In genomic region chr11:112025682-112026081, GRCh38 we compare ENCODE assay signal across 8 cellular contexts. TPM values are rescaled to one million over a fixed set of nuclear protein-coding genes. Genes with fewer than 3 reads are reported as not detected.
DNase-seq lines count a peak whose midpoint lies in the region; ATAC-seq and TF ChIP-seq lines count a peak whose summit lies in the region.

No MANE protein-coding gene starts in this region.

- peaks cover 9% of the 10 kb centered on the region for H3K79me2 ChIP-seq in trophoblast cell (ENCODE audit: control insufficient read depth, insufficient read depth, low read length, poor library complexity)

- H3K27me3 Mint-ChIP-seq in activated CD4-positive, alpha-beta memory T cell treated with anti-CD3 and anti-CD28 coated beads, Interleukin-2, amount 10 ng/mL, durations not matched to agents 7 days and 5 days = no peaks in the 10 kb centered on the region
- H3K27me3 Mint-ChIP-seq in glutamatergic neuron (ENCODE audit: unreplicated experiment) = peaks cover 9% of the 10 kb centered on the region

- H3K18ac ChIP-seq in trophoblast cell (ENCODE audit: low read length) = peak overlapping the region; percentile 47

- peak overlapping the region; percentile 94 for H3K9ac ChIP-seq in trophoblast cell (ENCODE audit: low read length)

- H3K14ac ChIP-seq in trophoblast cell (ENCODE audit: low read length) = peak overlapping the region; percentile 86

- TF ChIP-seq CTCF in glutamatergic neuron (IDR thresholded peaks at IDR 0.05; ENCODE audit: partially characterized antibody, unreplicated experiment) = no peak

- peaks cover 27% of the 10 kb centered on the region for H3K4me1 Mint-ChIP-seq in activated CD4-positive, alpha-beta memory T cell treated with anti-CD3 and anti-CD28 coated beads, Interleukin-2, amount 10 ng/mL, durations not matched to agents 7 days and 5 days
- peaks cover 10% of the 10 kb centered on the region for H3K4me1 Mint-ChIP-seq in glutamatergic neuron (ENCODE audit: low read depth, unreplicated experiment)

- H3K27ac ChIP-seq in trophoblast cell (ENCODE audit: low read depth, low read length) = peak overlapping the region; percentile 80

- CTCF ChIA-PET in activated CD4-positive, alpha-beta memory T cell treated with anti-CD3 and anti-CD28 coated beads, Interleukin-2, amount 10 ng/mL, durations not matched to agents 7 days and 5 days (lab: Charles Lee) = no interaction called here

- peak overlapping the region; percentile 95 for H3K27ac Mint-ChIP-seq in activated CD4-positive, alpha-beta memory T cell treated with anti-CD3 and anti-CD28 coated beads, Interleukin-2, amount 10 ng/mL, durations not matched to agents 7 days and 5 days
- H3K27ac Mint-ChIP-seq in glutamatergic neuron (ENCODE audit: unreplicated experiment) = peak overlapping the region; percentile 99

- H4K8ac ChIP-seq in trophoblast cell (ENCODE audit: low read depth, low read length) = peak overlapping the region; percentile 78

- no peaks in the 10 kb centered on the region for H3K27me3 ChIP-seq in trophoblast cell (ENCODE audit: insufficient read depth, low read length)

- peak overlapping the region; percentile 75 for H2BK5ac ChIP-seq in trophoblast cell (ENCODE audit: low read depth, low read length, poor library complexity)

- H3K4ac ChIP-seq in trophoblast cell (ENCODE audit: low read depth, low read length) = peak overlapping the region; percentile 97

- peaks cover 11% of the 10 kb centered on the region for H3K79me1 ChIP-seq in trophoblast cell (ENCODE audit: low read length)

- no peak overlapping the region for H2BK12ac ChIP-seq in trophoblast cell (ENCODE audit: low read length)

- H3K4me3 ChIP-seq in GM08714 (ENCODE audit: low read length) = peak overlapping the region; percentile 87
- H3K4me3 ChIP-seq in trophoblast cell (ENCODE audit: low read depth, low read length) = peak overlapping the region; percentile 91

- H2BK120ac ChIP-seq in trophoblast cell (ENCODE audit: insufficient read depth, low read length, poor library complexity) = peak overlapping the region; percentile 64

- H3K9me3 ChIP-seq in trophoblast cell (ENCODE audit: insufficient read depth, low read depth, low read length) = no peaks in the 10 kb centered on the region

- no peak for DNase-seq in activated CD4-positive, alpha-beta memory T cell treated with anti-CD3 and anti-CD28 coated beads, Interleukin-2, amount 10 ng/mL, durations not matched to agents 7 days and 5 days
- DNase-seq in glutamatergic neuron (no peak), trophoblast cell (peak in 1 of 2 donors; percentile 13)
- DNase-seq in effector CD8-positive, alpha-beta T cell (lab: John Stamatoyannopoulos, UW) = no peak

- peak overlapping the region; percentile 90 for H2AFZ ChIP-seq in trophoblast cell (ENCODE audit: insufficient read depth, low read length, poor library complexity)

- WGBS in trophoblast cell (ENCODE audit: extremely low coverage, insufficient coverage, insufficient read length) = no CpG with 5 or more reads among the region's 9 CpGs

- H4K91ac ChIP-seq in trophoblast cell (ENCODE audit: low read depth, low read length) = peak overlapping the region; percentile 89

- no peaks in the 10 kb centered on the region for H3K9me3 Mint-ChIP-seq in activated CD4-positive, alpha-beta memory T cell treated with anti-CD3 and anti-CD28 coated beads, Interleukin-2, amount 10 ng/mL, durations not matched to agents 7 days and 5 days
- peaks cover 4% of the 10 kb centered on the region for H3K9me3 Mint-ChIP-seq in glutamatergic neuron (ENCODE audit: unreplicated experiment)

- H3K4me1 ChIP-seq in trophoblast cell (ENCODE audit: control insufficient read depth in 1 of 2, insufficient read depth in 2 of 2, low read length in 2 of 2) = no peaks in the 10 kb centered on the region

- peak overlapping the region; percentile 48 for H4K12ac ChIP-seq in trophoblast cell (ENCODE audit: low read depth, low read length)

- POLR2A ChIA-PET in activated CD4-positive, alpha-beta memory T cell treated with anti-CD3 and anti-CD28 coated beads, Interleukin-2, amount 10 ng/mL, durations not matched to agents 7 days and 5 days (lab: Charles Lee) = interaction anchor here (0.7 to 1.1 kb wide), 4 partner anchors 49 to 99 kb away, joined by 3 to 6 read pairs (median 4); partner anchors contain the start of genes NKAPD1, SDHD and TIMM8B

- peaks cover 35% of the 10 kb centered on the region for H3K36me3 Mint-ChIP-seq in activated CD4-positive, alpha-beta memory T cell treated with anti-CD3 and anti-CD28 coated beads, Interleukin-2, amount 10 ng/mL, durations not matched to agents 7 days and 5 days (ENCODE audit: low read depth)
- H3K36me3 Mint-ChIP-seq in glutamatergic neuron (ENCODE audit: unreplicated experiment) = peaks cover 12% of the 10 kb centered on the region

- H3K36me3 ChIP-seq in trophoblast cell (ENCODE audit: control insufficient read depth in 1 of 2, insufficient read depth in 2 of 2, low read length in 2 of 2) = peaks cover 15 to 19% of the 10 kb centered on the region in 2 experiments

- peak overlapping the region; percentile 93 for H3K4me2 ChIP-seq in trophoblast cell (ENCODE audit: low read length)

- peak overlapping the region; percentile 97 for H3K4me3 Mint-ChIP-seq in activated CD4-positive, alpha-beta memory T cell treated with anti-CD3 and anti-CD28 coated beads, Interleukin-2, amount 10 ng/mL, durations not matched to agents 7 days and 5 days
- H3K4me3 Mint-ChIP-seq in glutamatergic neuron (ENCODE audit: unreplicated experiment) = peak overlapping the region; percentile 99

- H2AK5ac ChIP-seq in trophoblast cell (ENCODE audit: low read length) = peak overlapping the region; percentile 80

- no peak overlapping the region for H3K23ac ChIP-seq in trophoblast cell (ENCODE audit: low read length)

- peak; percentile 10 for ATAC-seq in HG02970 (IDR thresholded peaks at IDR 0.05; ENCODE audit: low FRiP score, unreplicated experiment)
- no peak for ATAC-seq in HG02642 (IDR thresholded peaks at IDR 0.05; ENCODE audit: poor library complexity, unreplicated experiment)
- no peak for ATAC-seq in GM18511 (IDR thresholded peaks at IDR 0.05; ENCODE audit: unreplicated experiment)

RNA-seq across cellular contexts. Expression of gene DLAT, which starts 0.5 kb away (rescaled TPM):
- 10 to 100 TPM; 26.2 to 26.7 TPM for total RNA-seq in activated CD4-positive, alpha-beta memory T cell treated with anti-CD3 and anti-CD28 coated beads, Interleukin-2, amount 10 ng/mL, durations not matched to agents 7 days and 5 days
- total RNA-seq in glutamatergic neuron (ENCODE audit: unreplicated experiment) = 55.0 TPM
- 23.8 and 24.0 TPM in 2 replicates for polyA plus RNA-seq in trophoblast cell (2013)

RNA-seq across cellular contexts. Expression of gene PIH1D2, which starts 48.1 kb away (rescaled TPM):
- total RNA-seq in activated CD4-positive, alpha-beta memory T cell treated with anti-CD3 and anti-CD28 coated beads, Interleukin-2, amount 10 ng/mL, durations not matched to agents 7 days and 5 days = under 1 TPM in 1 of 2 experiments, not detected in 1; 0.18 TPM
- total RNA-seq in glutamatergic neuron (ENCODE audit: unreplicated experiment) = 1.4 TPM
- 0.82 and 0.83 TPM in 2 replicates for polyA plus RNA-seq in trophoblast cell (2013)

RNA-seq across cellular contexts. Expression of gene NKAPD1, which starts 48.4 kb away (rescaled TPM):
- total RNA-seq in activated CD4-positive, alpha-beta memory T cell treated with anti-CD3 and anti-CD28 coated beads, Interleukin-2, amount 10 ng/mL, durations not matched to agents 7 days and 5 days = 10 to 100 TPM; 21.2 to 23.9 TPM
- total RNA-seq in glutamatergic neuron (ENCODE audit: unreplicated experiment) = 22.3 TPM
- polyA plus RNA-seq in trophoblast cell (2013) = 33.5 and 33.7 TPM in 2 replicates
